ENCODE assay signal across 2 cellular contexts in genomic region chr5:52269853-52270252, GRCh38.
TF ChIP-seq lines count a peak whose summit lies in the region.

No MANE protein-coding gene starts in this region.

TF ChIP-seq in IMR-90, 13 proteins besides CTCF, POLR2A, EP300 and RAD21:
- TF ChIP-seq MAZ (IDR thresholded peaks at IDR 0.05; ENCODE audit: borderline replicate concordance, low read depth, low read length) (no peak), SMC3 (IDR thresholded peaks at IDR 0.05; ENCODE audit: low read depth, low read length) (no peak), RCOR1 (IDR thresholded peaks at IDR 0.05; ENCODE audit: insufficient replicate concordance, low read length) (no peak)

TF ChIP-seq in HepG2, 621 proteins besides CTCF, POLR2A, EP300 and RAD21:
- TF ChIP-seq GFI1 (CRISPR knock-in tag; IDR thresholded peaks at IDR 0.05; ENCODE audit: borderline replicate concordance) (no peak), ZKSCAN8 (CRISPR knock-in tag; IDR thresholded peaks at IDR 0.05; ENCODE audit: borderline replicate concordance) (no peak), NFIB (CRISPR knock-in tag; IDR thresholded peaks at IDR 0.05; ENCODE audit: borderline replicate concordance) (no peak), CHCHD3 (CRISPR knock-in tag; IDR thresholded peaks at IDR 0.05) (no peak), ZNF446 (CRISPR knock-in tag; IDR thresholded peaks at IDR 0.05) (no peak), IRF1 (CRISPR knock-in tag; IDR thresholded peaks at IDR 0.05; ENCODE audit: low read depth) (no peak), SKIL (CRISPR knock-in tag; IDR thresholded peaks at IDR 0.05; ENCODE audit: borderline replicate concordance) (no peak), ZNF205 (CRISPR knock-in tag; IDR thresholded peaks at IDR 0.05) (no peak), ZNF230 (CRISPR knock-in tag; IDR thresholded peaks at IDR 0.05) (no peak), ISX (CRISPR knock-in tag; conservative IDR thresholded peaks at IDR 0.05) (no peak), ZNF572 (CRISPR knock-in tag; IDR thresholded peaks at IDR 0.05) (no peak), FOXP1 (IDR thresholded peaks at IDR 0.05) (no peak), FOXP1 (CRISPR knock-in tag; IDR thresholded peaks at IDR 0.05) (no peak), ZSCAN12 (CRISPR knock-in tag; IDR thresholded peaks at IDR 0.05) (no peak), ZNF180 (CRISPR knock-in tag; IDR thresholded peaks at IDR 0.05; ENCODE audit: borderline replicate concordance, low read depth) (no peak), ZNF138 (CRISPR knock-in tag; IDR thresholded peaks at IDR 0.05; ENCODE audit: low read depth) (no peak), JUNB (CRISPR knock-in tag; IDR thresholded peaks at IDR 0.05; ENCODE audit: borderline replicate concordance) (no peak)
